In genomic region chr13:99967884-99968520, GRCh38 we compare ENCODE assay signal across 9 cellular contexts. TPM values are rescaled to one million over a fixed set of nuclear protein-coding genes. Genes with fewer than 3 reads are reported as not detected.
DNase-seq lines count a peak whose midpoint lies in the region; ATAC-seq and TF ChIP-seq lines count a peak whose summit lies in the region.
"Had no signal": no experiment of that assay in that cellular context is flagged by ENCODE, and none has a peak within 500 bp of the region (broad histone marks: within the 10 kb centered on the region; RNA-seq: fewer than 3 reads in every experiment).

No MANE protein-coding gene starts in this region.

- H3K4me3 Mint-ChIP-seq in GM23338 (peak overlapping the region; percentile 88), nephron (peak overlapping the region; percentile 73 to 78 (median 78))

- H3K9me3 Mint-ChIP-seq in GM23338, result peaks cover 4% of the 10 kb centered on the region; the same call in 2 of the 3 replicates
- no peaks in the 10 kb centered on the region for H3K9me3 Mint-ChIP-seq in nephron

- DNase-seq in GM23338 (ENCODE audit: low spot score) (peak; percentile 51), brain microvascular endothelial cell (no peak), GM13977 (ENCODE audit: low spot score) (no peak), NCI-H146 (lab: John Stamatoyannopoulos, UW) (no peak)
- no peak for DNase-seq in stimulated activated CD4-positive, alpha-beta T cell treated with anti-CD3 and anti-CD28 coated beads, Interleukin-4, amount 100 ng/mL, for 24 hours

- H3K36me3 Mint-ChIP-seq in GM23338 (ENCODE audit: low read depth), result peaks cover 60% of the 10 kb centered on the region
- peaks cover 3% of the 10 kb centered on the region for H3K36me3 Mint-ChIP-seq in nephron (ENCODE audit: low read depth)

- H3K36me3 ChIP-seq in ACC112 (ENCODE audit: insufficient read depth, low read length) (no peaks in the 10 kb centered on the region), GM23338 (ENCODE audit: insufficient read depth) (peaks cover 21% of the 10 kb centered on the region), brain microvascular endothelial cell (replicated peaks) (no peaks in the 10 kb centered on the region)

- H3K4me2 ChIP-seq in GM23338, result peak overlapping the region; percentile 85

- H3K27ac Mint-ChIP-seq in GM23338 (peak overlapping the region; percentile 58), nephron (peak overlapping the region; percentile 21 to 93 (median 49))

- H4K20me1 ChIP-seq in GM23338 (replicated peaks; ENCODE audit: insufficient read depth), result peaks cover 40% of the 10 kb centered on the region

- H3F3A ChIP-seq in GM23338 (replicated peaks; ENCODE audit: low read depth), result no peaks in the 10 kb centered on the region; the same call in 1 of the 2 replicates

- no peaks in the 10 kb centered on the region for H3K79me2 ChIP-seq in ACC112 (ENCODE audit: control insufficient read depth, insufficient read depth, low read length, unreplicated experiment)
- peaks cover 52% of the 10 kb centered on the region for H3K79me2 ChIP-seq in GM23338 (replicated peaks; ENCODE audit: insufficient read depth)

- ATAC-seq in GM23338 (no peak), HG02884 (IDR thresholded peaks at IDR 0.05; ENCODE audit: unreplicated experiment) (no peak)

- H3K27ac ChIP-seq in ACC112 (ENCODE audit: low read depth, low read length) (no peak overlapping the region), GM23338 (ENCODE audit: low read depth) (no peak overlapping the region), brain microvascular endothelial cell (peak overlapping the region; percentile 11)

- H2AFZ ChIP-seq in ACC112 (ENCODE audit: low read length, unreplicated experiment) (no peak overlapping the region), GM23338 (no peak overlapping the region)

- peaks cover 41% of the 10 kb centered on the region for H3K27me3 Mint-ChIP-seq in GM23338 (ENCODE audit: insufficient read depth, low read depth, poor library complexity)
- peaks cover 88% of the 10 kb centered on the region for H3K27me3 Mint-ChIP-seq in nephron (ENCODE audit: low read depth)

- H3K27me3 ChIP-seq in ACC112 (ENCODE audit: insufficient read depth, low read length), result peaks cover 87% of the 10 kb centered on the region
- peaks cover 57% of the 10 kb centered on the region for H3K27me3 ChIP-seq in GM23338 (ENCODE audit: insufficient read depth)
- peaks cover 14% of the 10 kb centered on the region for H3K27me3 ChIP-seq in brain microvascular endothelial cell (replicated peaks)

- TF ChIP-seq CTCF in GM23338 (conservative IDR thresholded peaks at IDR 0.05; ENCODE audit: low read depth in 2 of 2), result no peak
- TF ChIP-seq CTCF in brain microvascular endothelial cell (IDR thresholded peaks at IDR 0.05; ENCODE audit: low read depth, low read length, missing control alignments), result no peak
- TF ChIP-seq CTCF in nephron (IDR thresholded peaks at IDR 0.05; ENCODE audit: unreplicated experiment in 3 of 3), result no peak
- TF ChIP-seq CTCF in GM13977 (IDR thresholded peaks at IDR 0.05; ENCODE audit: extremely low read depth, insufficient read depth, missing control alignments), result no peak

- in situ Hi-C loops in brain microvascular endothelial cell (cut with HindIII; ENCODE audit: low pct_ligation_motif_present, low sequenced_read_pairs), result no loop called here
- in situ Hi-C loops in GM13977 (cut with MboI; ENCODE audit: low pct_unique_long_range_greater_than_20kb, low sequenced_read_pairs, unreplicated experiment), result no loop called here

- H3K9me2 ChIP-seq in GM23338 (ENCODE audit: insufficient read depth), result no peaks in the 10 kb centered on the region

- H3K4me1 Mint-ChIP-seq in GM23338 (peaks cover 39% of the 10 kb centered on the region), nephron (peaks cover 23% of the 10 kb centered on the region)

- H3K4me3 ChIP-seq in ACC112 (ENCODE audit: low read depth, low read length) (peak overlapping the region; percentile 33; the same call in 1 of the 2 replicates), GM23338 (peak overlapping the region; percentile 91), brain microvascular endothelial cell (ENCODE audit: low read depth, low read length) (peak overlapping the region; percentile 31)

- H3K4me1 ChIP-seq in ACC112 (ENCODE audit: control insufficient read depth, insufficient read depth, low read length, unreplicated experiment) (no peaks in the 10 kb centered on the region), GM23338 (ENCODE audit: insufficient read depth) (peaks cover 52% of the 10 kb centered on the region)

TF ChIP-seq in GM23338, 12 proteins besides CTCF, POLR2A, EP300 and RAD21:
- no peak for TF ChIP-seq REST (IDR thresholded peaks at IDR 0.05; ENCODE audit: unreplicated experiment)
- peak; percentile 12; the same call in 1 of the 2 replicates for TF ChIP-seq POLR2AphosphoS5 (IDR thresholded peaks at IDR 0.05; ENCODE audit: low read depth)

RNA-seq across cellular contexts. Expression of gene ZIC5, which starts 3.6 kb away (rescaled TPM):
- total RNA-seq in GM23338 (2014; rRNA removed; shearing (Covaris generic)), result 28.0 and 32.6 TPM in 2 replicates
- polyA plus RNA-seq in GM23338 (2016; fragmentation: Nextera tagmentation; extraction: Ambion mirVana), result 14.1 and 17.2 TPM in 2 replicates
- polyA plus RNA-seq: keratinocyte had no signal

RNA-seq across cellular contexts. Expression of gene ZIC2, which starts 13.6 kb away (rescaled TPM):
- total RNA-seq in GM23338 (2014; rRNA removed; shearing (Covaris generic)), result 76.2 and 87.9 TPM in 2 replicates
- 62.6 and 63.2 TPM in 2 replicates for polyA plus RNA-seq in GM23338 (2016; fragmentation: Nextera tagmentation; extraction: Ambion mirVana)
- polyA plus RNA-seq: keratinocyte had no signal

Comparison
In these comparisons a context has a peak if more than half of its experiments do, and no peak if none do; other contexts are left out.
1. H3K4me3 ChIP-seq: peak in every context shown above with its lines; median percentile 91 in GM23338; 33 in ACC112; 31 in brain microvascular endothelial cell.